17 cellular contexts compared by ENCODE assay signal in genomic region chr15:43316969-43317346, GRCh38. TPM values are rescaled to one million over a fixed set of nuclear protein-coding genes. Genes with fewer than 3 reads are reported as not detected.
DNase-seq lines count a peak whose midpoint lies in the region; ATAC-seq and TF ChIP-seq lines count a peak whose summit lies in the region.
"Had no signal": no experiment of that assay in that cellular context is flagged by ENCODE, and none has a peak within 500 bp of the region (broad histone marks: within the 10 kb centered on the region; RNA-seq: fewer than 3 reads in every experiment).

No MANE protein-coding gene starts in this region.

- POLR2A ChIA-PET in WTC11 (lab: Charles Lee), result no interaction called here

- H3K9ac ChIP-seq in rectal smooth muscle tissue (ENCODE audit: low read length), result no peak overlapping the region

- ATAC-seq in WTC11 (no peak), GM19035 (IDR thresholded peaks at IDR 0.05; ENCODE audit: unreplicated experiment) (no peak)
- ATAC-seq: GM23338, HCT116 had no signal

- H3K9me3 Mint-ChIP-seq in WTC11 (no peaks in the 10 kb centered on the region), endothelial cell (ENCODE audit: unreplicated experiment) (no peaks in the 10 kb centered on the region)
- H3K9me3 Mint-ChIP-seq: CD4-positive, alpha-beta memory T cell; GM23338; H9 had no signal

- H3K4me1 Mint-ChIP-seq in WTC11 (0 out of 2 replicates have a peak, but pooled peaks cover 6% of the 10 kb centered on the region), endothelial cell (ENCODE audit: unreplicated experiment) (peaks cover 34% of the 10 kb centered on the region)
- H3K4me1 Mint-ChIP-seq: CD4-positive, alpha-beta memory T cell had no signal

- peak overlapping the region; percentile 38 for H3K27ac ChIP-seq in rectal smooth muscle tissue (ENCODE audit: low read depth, low read length)

- no peaks in the 10 kb centered on the region for H3K27me3 ChIP-seq in rectal smooth muscle tissue (ENCODE audit: control insufficient read depth, insufficient read depth, low read length)

- CTCF ChIA-PET in WTC11 (lab: Charles Lee), result no interaction called here

- no peaks in the 10 kb centered on the region for H3K36me3 ChIP-seq in rectal smooth muscle tissue (ENCODE audit: control insufficient read depth, insufficient read depth, low read length)

- no peak for TF ChIP-seq CTCF in WTC11 (IDR thresholded peaks at IDR 0.05)
- TF ChIP-seq CTCF in endothelial cell (IDR thresholded peaks at IDR 0.05; ENCODE audit: unreplicated experiment), result no peak

- in situ Hi-C loops in G401 (cut with HindIII; ENCODE audit: low sequenced_read_pairs), result no loop called here

- no peaks in the 10 kb centered on the region for H3K4me1 ChIP-seq in rectal smooth muscle tissue (ENCODE audit: control insufficient read depth, insufficient read depth, low read length)

- no peak overlapping the region for H3K4me3 ChIP-seq in rectal smooth muscle tissue (ENCODE audit: low read length)
- H3K4me3 ChIP-seq: GM23338 had no signal

- no peak overlapping the region for H3K27ac Mint-ChIP-seq in WTC11
- peak overlapping the region; percentile 64 for H3K27ac Mint-ChIP-seq in endothelial cell (ENCODE audit: unreplicated experiment)
- H3K27ac Mint-ChIP-seq: CD4-positive, alpha-beta memory T cell; GM23338; H9 had no signal

- H3K36me3 Mint-ChIP-seq in WTC11 (no peaks in the 10 kb centered on the region), endothelial cell (ENCODE audit: low read depth, unreplicated experiment) (no peaks in the 10 kb centered on the region)
- H3K36me3 Mint-ChIP-seq: CD4-positive, alpha-beta memory T cell had no signal

- H3K4me3 Mint-ChIP-seq in WTC11 (no peak overlapping the region), endothelial cell (ENCODE audit: unreplicated experiment) (no peak overlapping the region)
- H3K4me3 Mint-ChIP-seq: CD4-positive, alpha-beta memory T cell; GM23338; H9 had no signal

- DNase-seq in WTC11 (ENCODE audit: low spot score), result no peak
- DNase-seq in endothelial cell (ENCODE audit: low spot score), result no peak
- no peak for DNase-seq in amniotic stem cell (lab: John Stamatoyannopoulos, UW)
- DNase-seq in G401 (ENCODE audit: low spot score), result no peak
- DNase-seq: C1 segment of cervical spinal cord; Calu3; CD4-positive, alpha-beta memory T cell; DMS79 treated with DMSO at 0.1 percent for 48 hours; H9 had no signal

- H3K27me3 Mint-ChIP-seq in WTC11 (ENCODE audit: low read depth), result peaks cover 23% of the 10 kb centered on the region
- peaks cover 4% of the 10 kb centered on the region for H3K27me3 Mint-ChIP-seq in endothelial cell (ENCODE audit: unreplicated experiment)

TF ChIP-seq in WTC11, 78 proteins besides CTCF, POLR2A, EP300 and RAD21:
- TF ChIP-seq ZNF512 (CRISPR knock-in tag; IDR thresholded peaks at IDR 0.05; ENCODE audit: borderline replicate concordance) (no peak), EMX1 (CRISPR knock-in tag; IDR thresholded peaks at IDR 0.05) (no peak), ZSCAN18 (CRISPR knock-in tag; IDR thresholded peaks at IDR 0.05) (no peak), ZNF121 (CRISPR knock-in tag; IDR thresholded peaks at IDR 0.05) (0 out of 2 replicates have a peak, but pooled peaks have one; percentile 15), MXD4 (CRISPR knock-in tag; IDR thresholded peaks at IDR 0.05; ENCODE audit: borderline replicate concordance) (no peak), SMAD4 (CRISPR knock-in tag; IDR thresholded peaks at IDR 0.05) (no peak), E2F5 (CRISPR knock-in tag; IDR thresholded peaks at IDR 0.05) (no peak)

RNA-seq across cellular contexts. Expression of gene LCMT2, which starts 13.4 kb away (rescaled TPM):
- total RNA-seq in WTC11 (2021) (7.6 to 10.6 TPM (median 9.6 TPM) in 3 replicates), endothelial cell (ENCODE audit: unreplicated experiment) (9.6 TPM)
- not detected in 2 replicates for total RNA-seq in G401 (2014; rRNA removed; shearing (Covaris generic))

RNA-seq across cellular contexts. Expression of gene TGM7, which starts 14.9 kb away (rescaled TPM):
- not detected in 3 replicates for total RNA-seq in WTC11 (2021)
- 0.77 TPM for total RNA-seq in endothelial cell (ENCODE audit: unreplicated experiment)
- total RNA-seq in G401 (2014; rRNA removed; shearing (Covaris generic)), result not detected in 2 replicates
- total RNA-seq: A172; A673; Calu3; CD4-positive, alpha-beta memory T cell; Daoy; GM23338; H4; H9 had no signal

RNA-seq across cellular contexts. Expression of gene TGM5, which starts 50.2 kb away (rescaled TPM):
- not detected in 3 replicates for total RNA-seq in WTC11 (2021)
- not detected for total RNA-seq in endothelial cell (ENCODE audit: unreplicated experiment)
- total RNA-seq in G401 (2014; rRNA removed; shearing (Covaris generic)), result not detected in 2 replicates
- total RNA-seq: A172; A673; Calu3; CD4-positive, alpha-beta memory T cell; Daoy; GM23338; H4; H9 had no signal

RNA-seq across cellular contexts. Expression of gene ZSCAN29, which starts 53.9 kb away (rescaled TPM):
- total RNA-seq in WTC11 (2021), result 39.7 to 41.7 TPM (median 41.6 TPM) in 3 replicates
- total RNA-seq in endothelial cell (ENCODE audit: unreplicated experiment), result 45.5 TPM
- total RNA-seq in G401 (2014; rRNA removed; shearing (Covaris generic)), result 19.0 and 35.6 TPM in 2 replicates

RNA-seq across cellular contexts. Expression of gene TUBGCP4, which starts 53.9 kb away (rescaled TPM):
- total RNA-seq in WTC11 (2021), result 22.5 to 28.5 TPM (median 25.4 TPM) in 3 replicates
- 14.6 TPM for total RNA-seq in endothelial cell (ENCODE audit: unreplicated experiment)
- 19.2 and 24.0 TPM in 2 replicates for total RNA-seq in G401 (2014; rRNA removed; shearing (Covaris generic))
